1 cellular context compared by ENCODE assay signal in genomic region chr17:35086164-35086563, GRCh38.
TF ChIP-seq lines count a peak whose summit lies in the region.

No MANE protein-coding gene starts in this region.

TF ChIP-seq in HepG2, 621 proteins besides CTCF, POLR2A, EP300 and RAD21:
- TF ChIP-seq, protein P1, sequence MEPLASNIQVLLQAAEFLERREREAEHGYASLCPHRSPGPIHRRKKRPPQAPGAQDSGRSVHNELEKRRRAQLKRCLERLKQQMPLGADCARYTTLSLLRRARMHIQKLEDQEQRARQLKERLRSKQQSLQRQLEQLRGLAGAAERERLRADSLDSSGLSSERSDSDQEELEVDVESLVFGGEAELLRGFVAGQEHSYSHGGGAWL (CRISPR knock-in tag; IDR thresholded peaks at IDR 0.05), result no peak
- no peak for TF ChIP-seq KDM4B (CRISPR knock-in tag; IDR thresholded peaks at IDR 0.05)
- no peak for TF ChIP-seq NR3C1 (CRISPR knock-in tag; IDR thresholded peaks at IDR 0.05)
- TF ChIP-seq ZNF256 (CRISPR knock-in tag; conservative IDR thresholded peaks at IDR 0.05), result no peak
- TF ChIP-seq, protein P2, sequence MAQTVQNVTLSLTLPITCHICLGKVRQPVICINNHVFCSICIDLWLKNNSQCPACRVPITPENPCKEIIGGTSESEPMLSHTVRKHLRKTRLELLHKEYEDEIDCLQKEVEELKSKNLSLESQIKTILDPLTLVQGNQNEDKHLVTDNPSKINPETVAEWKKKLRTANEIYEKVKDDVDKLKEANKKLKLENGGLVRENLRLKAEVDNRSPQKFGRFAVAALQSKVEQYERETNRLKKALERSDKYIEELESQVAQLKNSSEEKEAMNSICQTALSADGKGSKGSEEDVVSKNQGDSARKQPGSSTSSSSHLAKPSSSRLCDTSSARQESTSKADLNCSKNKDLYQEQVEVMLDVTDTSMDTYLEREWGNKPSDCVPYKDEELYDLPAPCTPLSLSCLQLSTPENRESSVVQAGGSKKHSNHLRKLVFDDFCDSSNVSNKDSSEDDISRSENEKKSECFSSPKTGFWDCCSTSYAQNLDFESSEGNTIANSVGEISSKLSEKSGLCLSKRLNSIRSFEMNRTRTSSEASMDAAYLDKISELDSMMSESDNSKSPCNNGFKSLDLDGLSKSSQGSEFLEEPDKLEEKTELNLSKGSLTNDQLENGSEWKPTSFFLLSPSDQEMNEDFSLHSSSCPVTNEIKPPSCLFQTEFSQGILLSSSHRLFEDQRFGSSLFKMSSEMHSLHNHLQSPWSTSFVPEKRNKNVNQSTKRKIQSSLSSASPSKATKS (CRISPR knock-in tag; IDR thresholded peaks at IDR 0.05), result no peak
- TF ChIP-seq ZFP37 (CRISPR knock-in tag; IDR thresholded peaks at IDR 0.05; ENCODE audit: borderline replicate concordance), result no peak
- no peak for TF ChIP-seq ZNF441 (CRISPR knock-in tag; IDR thresholded peaks at IDR 0.05; ENCODE audit: borderline replicate concordance)
- TF ChIP-seq KLF15 (CRISPR knock-in tag; IDR thresholded peaks at IDR 0.05; ENCODE audit: borderline replicate concordance), result no peak
- no peak for TF ChIP-seq CREB3 (CRISPR knock-in tag; IDR thresholded peaks at IDR 0.05)
- no peak for TF ChIP-seq ZNF205 (CRISPR knock-in tag; IDR thresholded peaks at IDR 0.05)
- TF ChIP-seq ZBTB34 (CRISPR knock-in tag; IDR thresholded peaks at IDR 0.05), result no peak
- TF ChIP-seq ZNF414 (CRISPR knock-in tag; IDR thresholded peaks at IDR 0.05), result no peak
- no peak for TF ChIP-seq IRF2 (CRISPR knock-in tag; IDR thresholded peaks at IDR 0.05)
- TF ChIP-seq ZNF7 (CRISPR knock-in tag; IDR thresholded peaks at IDR 0.05), result no peak
- TF ChIP-seq ZUFSP (CRISPR knock-in tag; IDR thresholded peaks at IDR 0.05; ENCODE audit: borderline replicate concordance), result no peak
- no peak for TF ChIP-seq ZNF747 (CRISPR knock-in tag; IDR thresholded peaks at IDR 0.05; ENCODE audit: borderline replicate concordance)
- no peak for TF ChIP-seq ETV6 (CRISPR knock-in tag; conservative IDR thresholded peaks at IDR 0.05)
- no peak for TF ChIP-seq ZNF292 (CRISPR knock-in tag; IDR thresholded peaks at IDR 0.05; ENCODE audit: borderline replicate concordance, low read depth)
- no peak for TF ChIP-seq CAMTA2 (CRISPR knock-in tag; IDR thresholded peaks at IDR 0.05; ENCODE audit: borderline replicate concordance)
